Comparison of ENCODE assay signal across 9 cellular contexts in genomic region chr14:64762044-64763034, GRCh38. TPM values are rescaled to one million over a fixed set of nuclear protein-coding genes. Genes with fewer than 3 reads are reported as not detected.
DNase-seq lines count a peak whose midpoint lies in the region; ATAC-seq and TF ChIP-seq lines count a peak whose summit lies in the region.
"Had no signal": no experiment of that assay in that cellular context is flagged by ENCODE, and none has a peak within 500 bp of the region (broad histone marks: within the 10 kb centered on the region; RNA-seq: fewer than 3 reads in every experiment).

No MANE protein-coding gene starts in this region.

- no peaks in the 10 kb centered on the region for H3K27me3 ChIP-seq in A673 (replicated peaks; ENCODE audit: insufficient read depth, low read depth, low read length, poor library complexity)
- no peaks in the 10 kb centered on the region for H3K27me3 ChIP-seq in cardiac muscle cell

- H3K4me3 ChIP-seq in A673 (ENCODE audit: low read depth, low read length, poor library complexity, severe bottlenecking) (no peak overlapping the region), cardiac muscle cell (no peak overlapping the region)

- H3K27ac ChIP-seq in A673 (ENCODE audit: low read depth, low read length, poor library complexity, severe bottlenecking) (peak overlapping the region; percentile 50), cardiac muscle cell (peak overlapping the region; percentile 72)

- H3K4me1 ChIP-seq in A673 (ENCODE audit: insufficient read depth, low read length, poor library complexity, severe bottlenecking) (peaks cover 42% of the 10 kb centered on the region), cardiac muscle cell (ENCODE audit: low read depth) (peaks cover 44% of the 10 kb centered on the region)

- CTCF ChIA-PET in A673 (lab: Charles Lee): interaction anchor here (0.8 to 1.2 kb wide), 2 partner anchors 11 to 130 kb away, joined by 3 to 4 read pairs; no protein-coding TSS in a partner anchor

- TF ChIP-seq CTCF in A673 (conservative IDR thresholded peaks at IDR 0.05; ENCODE audit: low read depth, low read length): no peak
- TF ChIP-seq CTCF in cardiac muscle cell (IDR thresholded peaks at IDR 0.05; ENCODE audit: low read depth, low read length): no peak

- H3K9me3 ChIP-seq in A673 (ENCODE audit: low read depth, low read length, poor library complexity, severe bottlenecking) (no peaks in the 10 kb centered on the region), cardiac muscle cell (ENCODE audit: low read depth) (no peaks in the 10 kb centered on the region)

- ATAC-seq in HG02678 (IDR thresholded peaks at IDR 0.05; ENCODE audit: unreplicated experiment): no peak

- BruUV-seq in A673 (replicated peaks; lab: Mats Ljungman, UMichigan): no TSS peak

- H3K36me3 ChIP-seq in A673 (ENCODE audit: insufficient read depth, low read length, poor library complexity, severe bottlenecking): no peaks in the 10 kb centered on the region
- no peaks in the 10 kb centered on the region for H3K36me3 ChIP-seq in cardiac muscle cell

- peak; percentile 85 for DNase-seq in A673 (ENCODE audit: low spot score)
- peak; percentile 81 for DNase-seq in HPDE6-E6E7 (ENCODE audit: extremely low spot score)
- DNase-seq in NCI-H82 treated with DMSO at 0.1 percent for 48 hours (lab: John Stamatoyannopoulos, UW; ENCODE audit: unreplicated experiment): peak; percentile 71
- DNase-seq in amniotic stem cell (lab: John Stamatoyannopoulos, UW): peak; percentile 55
- peak; percentile 92 to 97 for DNase-seq in cardiac muscle cell (ENCODE audit: low read depth in 1 of 2, low spot score in 1 of 2)
- peak; percentile 82 for DNase-seq in renal cortical epithelial cell (ENCODE audit: low read depth)
- no peak for DNase-seq in midbrain (lab: John Stamatoyannopoulos, UW)
- DNase-seq: activated naive CD8-positive, alpha-beta T cell treated with anti-CD3 and anti-CD28 coated beads, Interleukin-2, amount 10 ng/mL, durations not matched to agents 7 days and 5 days had no signal

- POLR2A ChIA-PET in A673 (lab: Charles Lee; ENCODE audit: low non-redundant PET): interaction anchor here (0.5 kb wide), 1 partner anchor 17 kb away, joined by 5 read pairs; no protein-coding TSS in a partner anchor

- intact Hi-C loops in A673 (cut with micrococcal nuclease; ENCODE audit: unreplicated experiment): loop anchor here (5.0 to 10.0 kb wide), 2 partner anchors 218 to 420 kb away; partner anchors contain the start of genes HSPA2 and PPP1R36

RNA-seq across cellular contexts. Expression of gene PLEKHG3, which starts 58.1 kb away (rescaled TPM):
- 29.6 and 39.4 TPM in 2 replicates for total RNA-seq in A673 (2021)
- total RNA-seq in cardiac muscle cell: 54.8 and 72.2 TPM in 2 replicates
- 17.7 and 19.2 TPM in 2 replicates for polyA plus RNA-seq in cardiac muscle cell
- total RNA-seq in renal cortical epithelial cell: 68.9 and 119 TPM in 2 replicates
